11 cellular contexts compared by ENCODE assay signal in the genomic region with DNA sequence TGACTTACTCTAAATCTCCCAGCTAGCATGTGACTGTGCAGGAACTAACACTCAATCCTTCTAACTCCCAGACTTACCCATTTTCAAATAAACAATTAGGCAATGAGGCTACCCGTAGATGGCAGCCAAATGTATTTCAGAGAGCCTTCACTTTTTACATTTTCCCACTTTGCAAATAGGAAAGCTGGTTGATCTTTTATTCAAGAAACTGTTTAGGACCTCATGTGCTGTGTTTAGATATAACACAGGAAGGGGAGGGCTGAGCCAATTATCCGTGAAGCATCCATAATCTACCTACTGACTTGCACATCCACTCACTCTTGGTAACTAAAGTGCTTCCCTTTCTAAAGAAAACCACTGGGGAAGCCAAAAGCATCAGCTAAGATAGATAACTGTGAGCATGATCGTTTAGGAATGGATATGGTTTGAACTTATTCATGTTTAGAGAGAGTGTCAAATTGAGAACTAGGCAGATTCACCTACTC. TPM values are rescaled to one million over a fixed set of nuclear protein-coding genes. Genes with fewer than 3 reads are reported as not detected.
DNase-seq lines count a peak whose midpoint lies in the region; ATAC-seq and TF ChIP-seq lines count a peak whose summit lies in the region.
"Had no signal": no experiment of that assay in that cellular context is flagged by ENCODE, and none has a peak within 500 bp of the region (broad histone marks: within the 10 kb centered on the region; RNA-seq: fewer than 3 reads in every experiment).

No MANE protein-coding gene starts in this region.

- H3K4me1 Mint-ChIP-seq in activated naive CD4-positive, alpha-beta T cell treated with anti-CD3 and anti-CD28 coated beads, Interleukin-2, amount 50 U/mL, for 24 hours, result peaks cover 57% of the 10 kb centered on the region
- H3K4me1 Mint-ChIP-seq in activated naive CD4-positive, alpha-beta T cell treated with anti-CD3 and anti-CD28 coated beads, Interleukin-2, amount 10 ng/mL, durations not matched to agents 7 days and 5 days, result peaks cover 30% of the 10 kb centered on the region
- H3K4me1 Mint-ChIP-seq in activated naive CD8-positive, alpha-beta T cell (ENCODE audit: low read depth), result peaks cover 58% of the 10 kb centered on the region
- peaks cover 28% of the 10 kb centered on the region for H3K4me1 Mint-ChIP-seq in glutamatergic neuron (ENCODE audit: low read depth, unreplicated experiment)

- no peak for DNase-seq in activated naive CD4-positive, alpha-beta T cell treated with anti-CD3 and anti-CD28 coated beads, Interleukin-2, amount 10 ng/mL, durations not matched to agents 7 days and 5 days
- DNase-seq in thoracic aorta (ENCODE audit: low spot score), result no peak
- no peak for DNase-seq in SJCRH30
- no peak for DNase-seq in glutamatergic neuron
- DNase-seq in A172 (ENCODE audit: low spot score), result no peak
- DNase-seq: NCI-H1105 treated with DMSO at 0.1 percent for 48 hours; stimulated activated CD4-positive, alpha-beta T cell treated with anti-CD3 and anti-CD28 coated beads, Interleukin-4, amount 100 ng/mL, for 4 hours had no signal

- peak overlapping the region; percentile 42 for H3K27ac ChIP-seq in layer of hippocampus (ENCODE audit: low read depth, low read length)
- H3K27ac ChIP-seq in thoracic aorta, result peak overlapping the region; percentile 46 to 75
- no peak overlapping the region for H3K27ac ChIP-seq in SJCRH30
- H3K27ac ChIP-seq: BLaER1 treated with 17β-estradiol and CSF1 and Interleukin-3, amounts not matched to agents 10 nM and 100 nM had no signal

- H3K4me1 ChIP-seq in thoracic aorta (ENCODE audit: control insufficient read depth in 1 of 2, low read depth in 2 of 2) (peaks cover 75 to 77% of the 10 kb centered on the region in 2 donors), SJCRH30 (peaks cover 7% of the 10 kb centered on the region)

- no peak for ATAC-seq in thoracic aorta (ENCODE audit: insufficient number of reproducible peaks, low FRiP score, low read depth)

- no peaks in the 10 kb centered on the region for H3K36me3 ChIP-seq in thoracic aorta
- no peaks in the 10 kb centered on the region for H3K36me3 ChIP-seq in SJCRH30

- peak overlapping the region; percentile 19 for H3K27ac Mint-ChIP-seq in activated naive CD4-positive, alpha-beta T cell treated with anti-CD3 and anti-CD28 coated beads, Interleukin-2, amount 50 U/mL, for 24 hours
- no peak overlapping the region for H3K27ac Mint-ChIP-seq in activated naive CD4-positive, alpha-beta T cell treated with anti-CD3 and anti-CD28 coated beads, Interleukin-2, amount 10 ng/mL, durations not matched to agents 7 days and 5 days
- H3K27ac Mint-ChIP-seq in activated naive CD8-positive, alpha-beta T cell, result peak overlapping the region; percentile 67
- H3K27ac Mint-ChIP-seq in glutamatergic neuron (ENCODE audit: unreplicated experiment), result no peak overlapping the region

- H3K4me3 Mint-ChIP-seq in activated naive CD4-positive, alpha-beta T cell treated with anti-CD3 and anti-CD28 coated beads, Interleukin-2, amount 50 U/mL, for 24 hours, result peak overlapping the region; percentile 5
- no peak overlapping the region for H3K4me3 Mint-ChIP-seq in activated naive CD4-positive, alpha-beta T cell treated with anti-CD3 and anti-CD28 coated beads, Interleukin-2, amount 10 ng/mL, durations not matched to agents 7 days and 5 days
- H3K4me3 Mint-ChIP-seq in activated naive CD8-positive, alpha-beta T cell, result no peak overlapping the region
- no peak overlapping the region for H3K4me3 Mint-ChIP-seq in glutamatergic neuron (ENCODE audit: unreplicated experiment)

- no peak for TF ChIP-seq CTCF in thoracic aorta (IDR thresholded peaks at IDR 0.05)
- TF ChIP-seq CTCF in glutamatergic neuron (IDR thresholded peaks at IDR 0.05; ENCODE audit: partially characterized antibody, unreplicated experiment), result no peak

- H3K9me3 ChIP-seq in thoracic aorta, result no peaks in the 10 kb centered on the region
- H3K9me3 ChIP-seq in SJCRH30 (replicated peaks), result no peaks in the 10 kb centered on the region

- H3K27me3 Mint-ChIP-seq in activated naive CD4-positive, alpha-beta T cell treated with anti-CD3 and anti-CD28 coated beads, Interleukin-2, amount 50 U/mL, for 24 hours, result no peaks in the 10 kb centered on the region
- no peaks in the 10 kb centered on the region for H3K27me3 Mint-ChIP-seq in activated naive CD4-positive, alpha-beta T cell treated with anti-CD3 and anti-CD28 coated beads, Interleukin-2, amount 10 ng/mL, durations not matched to agents 7 days and 5 days
- H3K27me3 Mint-ChIP-seq in activated naive CD8-positive, alpha-beta T cell, result no peaks in the 10 kb centered on the region
- H3K27me3 Mint-ChIP-seq in glutamatergic neuron (ENCODE audit: unreplicated experiment), result peaks cover 4% of the 10 kb centered on the region

- H3K4me3 ChIP-seq in thoracic aorta (peak overlapping the region; percentile 4), SJCRH30 (no peak overlapping the region)
- H3K4me3 ChIP-seq: BLaER1 treated with 17β-estradiol and CSF1 and Interleukin-3, amounts not matched to agents 10 nM and 100 nM had no signal

- no peaks in the 10 kb centered on the region for H3K9me3 Mint-ChIP-seq in activated naive CD4-positive, alpha-beta T cell treated with anti-CD3 and anti-CD28 coated beads, Interleukin-2, amount 50 U/mL, for 24 hours
- no peaks in the 10 kb centered on the region for H3K9me3 Mint-ChIP-seq in activated naive CD4-positive, alpha-beta T cell treated with anti-CD3 and anti-CD28 coated beads, Interleukin-2, amount 10 ng/mL, durations not matched to agents 7 days and 5 days
- no peaks in the 10 kb centered on the region for H3K9me3 Mint-ChIP-seq in activated naive CD8-positive, alpha-beta T cell (ENCODE audit: low read depth)
- peaks cover 7% of the 10 kb centered on the region for H3K9me3 Mint-ChIP-seq in glutamatergic neuron (ENCODE audit: unreplicated experiment)

- no peaks in the 10 kb centered on the region for H3K27me3 ChIP-seq in layer of hippocampus (ENCODE audit: control insufficient read depth, insufficient read depth, low read length)
- no peaks in the 10 kb centered on the region for H3K27me3 ChIP-seq in thoracic aorta (replicated peaks; ENCODE audit: insufficient read depth)
- H3K27me3 ChIP-seq in SJCRH30, result no peaks in the 10 kb centered on the region
- H3K27me3 ChIP-seq: BLaER1 treated with 17β-estradiol and CSF1 and Interleukin-3, amounts not matched to agents 10 nM and 100 nM had no signal

- peaks cover 9% of the 10 kb centered on the region for H3K36me3 Mint-ChIP-seq in activated naive CD4-positive, alpha-beta T cell treated with anti-CD3 and anti-CD28 coated beads, Interleukin-2, amount 50 U/mL, for 24 hours
- peaks cover 2% of the 10 kb centered on the region for H3K36me3 Mint-ChIP-seq in activated naive CD4-positive, alpha-beta T cell treated with anti-CD3 and anti-CD28 coated beads, Interleukin-2, amount 10 ng/mL, durations not matched to agents 7 days and 5 days
- peaks cover 13% of the 10 kb centered on the region for H3K36me3 Mint-ChIP-seq in activated naive CD8-positive, alpha-beta T cell
- no peaks in the 10 kb centered on the region for H3K36me3 Mint-ChIP-seq in glutamatergic neuron (ENCODE audit: unreplicated experiment)

- CTCF ChIA-PET in activated naive CD4-positive, alpha-beta T cell treated with anti-CD3 and anti-CD28 coated beads, Interleukin-2, amount 10 ng/mL, durations not matched to agents 7 days and 5 days (lab: Charles Lee), result no interaction called here

RNA-seq across cellular contexts. Expression of gene MBNL2, which starts 33.4 kb away (rescaled TPM):
- total RNA-seq in thoracic aorta (10 to 100 TPM; 59.6 to 67.7 TPM), glutamatergic neuron (ENCODE audit: unreplicated experiment) (12.4 TPM)
- 32.9 and 33.4 TPM in 2 replicates for total RNA-seq in SJCRH30 (2014; rRNA removed; shearing (Covaris generic))
- total RNA-seq in A172 (2014; rRNA removed; shearing (Covaris generic)), result 176 and 204 TPM in 2 replicates

Comparison
In these comparisons a context has a peak if more than half of its experiments do, and no peak if none do; other contexts are left out.
1. H3K27ac Mint-ChIP-seq: peak in activated naive CD4-positive, alpha-beta T cell treated with anti-CD3 and anti-CD28 coated beads, Interleukin-2, amount 50 U/mL, for 24 hours (single experiment) and activated naive CD8-positive, alpha-beta T cell (single experiment); none in activated naive CD4-positive, alpha-beta T cell treated with anti-CD3 and anti-CD28 coated beads, Interleukin-2, amount 10 ng/mL, durations not matched to agents 7 days and 5 days (single experiment) and glutamatergic neuron (single experiment).